ENCODE assay signal across 11 cellular contexts in genomic region chr20:32731882-32732266, GRCh38. TPM values are rescaled to one million over a fixed set of nuclear protein-coding genes. Genes with fewer than 3 reads are reported as not detected.
DNase-seq lines count a peak whose midpoint lies in the region; ATAC-seq and TF ChIP-seq lines count a peak whose summit lies in the region.
"Had no signal": no experiment of that assay in that cellular context is flagged by ENCODE, and none has a peak within 500 bp of the region (broad histone marks: within the 10 kb centered on the region; RNA-seq: fewer than 3 reads in every experiment).

No MANE protein-coding gene starts in this region.

- H3K36me3 ChIP-seq in BLaER1 treated with 17β-estradiol and CSF1 and Interleukin-3, amounts not matched to agents 10 nM and 100 nM, result peaks cover 32 to 90% (median 54%) of the 10 kb centered on the region in 11 experiments
- peaks cover 0 to 32% of the 10 kb centered on the region in 2 donors for H3K36me3 ChIP-seq in left lung

- intact Hi-C loops in left lung (cut with DNase I), result no loop called here

- TF ChIP-seq CTCF in WTC11 (IDR thresholded peaks at IDR 0.05) (no peak), left lung (IDR thresholded peaks at IDR 0.05) (no peak)

- H3K27ac ChIP-seq in BLaER1 treated with 17β-estradiol and CSF1 and Interleukin-3, amounts not matched to agents 10 nM and 100 nM, result no peak overlapping the region
- H3K27ac ChIP-seq in left lung, result peak overlapping the region in 1 of 2 donors; percentile 13

- POLR2A ChIA-PET in WTC11 (lab: Charles Lee), result no interaction called here

- no peak overlapping the region for H3K4me3 Mint-ChIP-seq in WTC11
- H3K4me3 Mint-ChIP-seq: effector memory CD8-positive, alpha-beta T cell had no signal

- CTCF ChIA-PET in WTC11 (lab: Charles Lee), result interaction anchor here (0.7 to 1.6 kb wide), 2 partner anchors 46 to 59 kb away, joined by 3 to 11 read pairs; partner anchors contain the start of gene C20orf203

- no peaks in the 10 kb centered on the region for H3K27me3 ChIP-seq in BLaER1 treated with 17β-estradiol and CSF1 and Interleukin-3, amounts not matched to agents 10 nM and 100 nM
- H3K27me3 ChIP-seq in left lung, result no peaks in the 10 kb centered on the region

- no peaks in the 10 kb centered on the region for H3K9me3 ChIP-seq in BLaER1 treated with 17β-estradiol and CSF1 and Interleukin-3, amounts not matched to agents 10 nM and 100 nM (replicated peaks in 1 of 11)
- no peaks in the 10 kb centered on the region for H3K9me3 ChIP-seq in left lung

- H3K27ac Mint-ChIP-seq in WTC11, result peak overlapping the region; percentile 40
- H3K27ac Mint-ChIP-seq: effector memory CD8-positive, alpha-beta T cell had no signal

- no peak overlapping the region for H3K9ac ChIP-seq in BLaER1 treated with 17β-estradiol and CSF1 and Interleukin-3, amounts not matched to agents 10 nM and 100 nM

- DNase-seq in HPDE6-E6E7 (ENCODE audit: extremely low spot score) (peak; percentile 55), WTC11 (ENCODE audit: low spot score) (no peak), left lung (peak in 1 of 2 donors; percentile 77), hypothalamus (lab: John Stamatoyannopoulos, UW) (no peak), GDM1 (lab: John Stamatoyannopoulos, UW) (no peak)
- DNase-seq: amniotic stem cell; effector memory CD8-positive, alpha-beta T cell; NCI-H1417 treated with DMSO at 0.1 percent for 48 hours had no signal

- ATAC-seq in WTC11 (no peak), left lung (peak; percentile 85), HG03439 (IDR thresholded peaks at IDR 0.05; ENCODE audit: unreplicated experiment) (no peak), HG03095 (IDR thresholded peaks at IDR 0.05; ENCODE audit: unreplicated experiment) (no peak)
- ATAC-seq: effector memory CD8-positive, alpha-beta T cell had no signal

- H3K4me1 ChIP-seq in BLaER1 treated with 17β-estradiol and CSF1 and Interleukin-3, amounts not matched to agents 10 nM and 100 nM, result peaks cover 0 to 21% (median 14%) of the 10 kb centered on the region in 10 experiments; a peak in 17 of 20 replicates
- peaks cover 2 to 16% of the 10 kb centered on the region in 2 donors for H3K4me1 ChIP-seq in left lung

- no peaks in the 10 kb centered on the region for H3K27me3 Mint-ChIP-seq in WTC11 (ENCODE audit: low read depth)
- H3K27me3 Mint-ChIP-seq: effector memory CD8-positive, alpha-beta T cell had no signal

- H4K20me1 ChIP-seq in BLaER1 treated with 17β-estradiol and CSF1 and Interleukin-3, amounts not matched to agents 10 nM and 100 nM, result peaks cover 5 to 78% (median 24%) of the 10 kb centered on the region in 11 experiments; a peak in 16 of 22 replicates

- peaks cover 16% of the 10 kb centered on the region for H3K4me1 Mint-ChIP-seq in WTC11

- no peaks in the 10 kb centered on the region for H3K9me3 Mint-ChIP-seq in WTC11
- H3K9me3 Mint-ChIP-seq: effector memory CD8-positive, alpha-beta T cell had no signal

- H3K4me2 ChIP-seq in BLaER1 treated with 17β-estradiol and CSF1 and Interleukin-3, amounts not matched to agents 10 nM and 100 nM, result peak overlapping the region in 6 of 11 experiments; percentile 7 to 55 (median 32); a peak in 11 of 22 replicates

- H3K36me3 Mint-ChIP-seq in WTC11, result peaks cover 26% of the 10 kb centered on the region

- H3K4me3 ChIP-seq in BLaER1 treated with 17β-estradiol and CSF1 and Interleukin-3, amounts not matched to agents 10 nM and 100 nM, result no peak overlapping the region
- no peak overlapping the region for H3K4me3 ChIP-seq in left lung

TF ChIP-seq in WTC11, 78 proteins besides CTCF, POLR2A, EP300 and RAD21:
- TF ChIP-seq ZNF121 (CRISPR knock-in tag; IDR thresholded peaks at IDR 0.05) (peak; percentile 44; the same call in 1 of the 2 replicates), GTF2I (CRISPR knock-in tag; conservative IDR thresholded peaks at IDR 0.05) (no peak)

RNA-seq across cellular contexts. Expression of gene COMMD7, which starts 11.4 kb away (rescaled TPM):
- 41.8 to 42.4 TPM (median 42.3 TPM) in 3 replicates for total RNA-seq in WTC11 (2021)
- total RNA-seq in left lung, result 10 to 100 TPM; 38.5 to 39.1 TPM

RNA-seq across cellular contexts. Expression of gene DNMT3B, which starts 30.3 kb away (rescaled TPM):
- total RNA-seq in WTC11 (2021), result 638 to 682 TPM (median 641 TPM) in 3 replicates
- 1 to 10 TPM in 1 of 2 donors, under 1 TPM in 1; 0.86 to 1.6 TPM for total RNA-seq in left lung

RNA-seq across cellular contexts. Expression of gene C20orf203, which starts 58.1 kb away (rescaled TPM):
- total RNA-seq in WTC11 (2021) (0.07 to 0.34 TPM (median 0.15 TPM) in 3 replicates), left lung (not detected)

Comparison
In these comparisons a context has a peak if more than half of its experiments do, and no peak if none do; other contexts are left out.
1. RNA of gene DNMT3B, which starts 30.3 kb away (total RNA-seq): 638 to 682 TPM in WTC11; 0.86 to 1.6 TPM in left lung; every median in the first group is over 100 times any median in the second.